14 cellular contexts compared by ENCODE assay signal in the genomic region with DNA sequence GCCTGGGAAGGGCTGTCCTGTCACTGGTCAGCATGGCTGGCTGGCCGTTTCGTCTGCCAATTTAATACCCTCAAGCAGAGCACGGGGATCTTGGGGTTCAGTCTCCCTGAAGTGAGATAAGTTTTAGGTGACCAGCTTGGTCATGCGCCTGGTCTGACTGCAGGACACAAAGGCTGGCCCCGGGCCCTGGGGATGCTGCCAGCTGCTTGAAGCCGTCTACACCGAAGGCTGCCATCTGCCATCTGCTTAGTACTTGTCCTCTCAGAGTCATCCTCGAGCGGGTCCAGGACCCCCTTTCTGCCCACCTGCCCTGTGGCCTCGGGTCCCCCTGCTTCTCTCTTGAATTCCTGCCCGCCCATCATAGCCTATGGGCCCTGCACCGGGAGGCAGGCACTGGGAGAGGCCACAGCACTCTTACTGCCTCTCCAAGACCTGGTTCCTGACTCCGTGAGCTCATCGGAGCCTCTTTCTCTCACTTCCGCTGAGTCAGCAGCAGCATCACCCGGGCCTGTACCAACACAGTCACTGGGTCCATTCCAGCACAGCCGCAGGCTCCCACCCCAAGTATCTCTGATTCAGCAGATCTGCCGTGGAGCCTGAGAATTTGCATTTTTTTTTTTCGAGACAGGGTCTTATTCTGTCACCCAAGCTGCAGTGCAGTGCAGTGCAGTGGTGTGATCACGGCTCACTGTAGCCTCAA. TPM values are rescaled to one million over a fixed set of nuclear protein-coding genes. Genes with fewer than 3 reads are reported as not detected.
DNase-seq lines count a peak whose midpoint lies in the region; ATAC-seq and TF ChIP-seq lines count a peak whose summit lies in the region.
"Had no signal": no experiment of that assay in that cellular context is flagged by ENCODE, and none has a peak within 500 bp of the region (broad histone marks: within the 10 kb centered on the region; RNA-seq: fewer than 3 reads in every experiment).

No MANE protein-coding gene starts in this region.

- POLR2A ChIA-PET in activated CD4-positive, alpha-beta T cell treated with anti-CD3 and anti-CD28 coated beads, Interleukin-2, amount 10 ng/mL, durations not matched to agents 7 days and 5 days (lab: Charles Lee), result no interaction called here

- peak overlapping the region; percentile 70 for H3K27ac Mint-ChIP-seq in chondrocyte (ENCODE audit: unreplicated experiment)
- no peak overlapping the region for H3K27ac Mint-ChIP-seq in activated CD4-positive, alpha-beta T cell treated with anti-CD3 and anti-CD28 coated beads, Interleukin-2, amount 10 ng/mL, durations not matched to agents 7 days and 5 days

- H3K36me3 Mint-ChIP-seq in chondrocyte (ENCODE audit: low read depth), result peaks cover 34% of the 10 kb centered on the region
- no peaks in the 10 kb centered on the region for H3K36me3 Mint-ChIP-seq in activated CD4-positive, alpha-beta T cell treated with anti-CD3 and anti-CD28 coated beads, Interleukin-2, amount 10 ng/mL, durations not matched to agents 7 days and 5 days (ENCODE audit: low read depth)

- intact Hi-C loops in left colon (cut with DNase I, micrococcal nuclease), result no loop called here

- peaks cover 49% of the 10 kb centered on the region for H3K4me1 Mint-ChIP-seq in chondrocyte (ENCODE audit: low read depth)
- H3K4me1 Mint-ChIP-seq in activated CD4-positive, alpha-beta T cell treated with anti-CD3 and anti-CD28 coated beads, Interleukin-2, amount 10 ng/mL, durations not matched to agents 7 days and 5 days, result no peaks in the 10 kb centered on the region

- TF ChIP-seq CTCF in chondrocyte (IDR thresholded peaks at IDR 0.05), result no peak

- no peaks in the 10 kb centered on the region for H3K27me3 Mint-ChIP-seq in chondrocyte (ENCODE audit: low read depth)
- H3K27me3 Mint-ChIP-seq in activated CD4-positive, alpha-beta T cell treated with anti-CD3 and anti-CD28 coated beads, Interleukin-2, amount 10 ng/mL, durations not matched to agents 7 days and 5 days, result peaks cover 11% of the 10 kb centered on the region

- CTCF ChIA-PET in activated CD4-positive, alpha-beta T cell treated with anti-CD3 and anti-CD28 coated beads, Interleukin-2, amount 10 ng/mL, durations not matched to agents 7 days and 5 days (lab: Charles Lee), result interaction anchor here (0.6 to 1.2 kb wide), 3 partner anchors 10 to 26 kb away, joined by 3 to 5 read pairs (median 3); no protein-coding TSS in a partner anchor

- H3K4me3 Mint-ChIP-seq in chondrocyte (ENCODE audit: unreplicated experiment), result peak overlapping the region; percentile 16
- no peak overlapping the region for H3K4me3 Mint-ChIP-seq in activated CD4-positive, alpha-beta T cell treated with anti-CD3 and anti-CD28 coated beads, Interleukin-2, amount 10 ng/mL, durations not matched to agents 7 days and 5 days

- ATAC-seq in left colon, result no peak
- ATAC-seq in GM18868 (IDR thresholded peaks at IDR 0.05; ENCODE audit: unreplicated experiment), result no peak
- ATAC-seq: lower lobe of right lung had no signal

- DNase-seq in ACHN (peak; percentile 82), M059J (ENCODE audit: low read depth) (peak; percentile 96), chondrocyte (ENCODE audit: low spot score) (no peak), myocyte (ENCODE audit: low read depth) (peak; percentile 64), left colon (no peak)
- DNase-seq in effector CD8-positive, alpha-beta T cell (lab: John Stamatoyannopoulos, UW), result no peak
- no peak for DNase-seq in activated CD4-positive, alpha-beta T cell treated with anti-CD3 and anti-CD28 coated beads, Interleukin-2, amount 10 ng/mL, durations not matched to agents 7 days and 5 days
- DNase-seq: activated CD8-positive, alpha-beta memory T cell treated with anti-CD3 and anti-CD28 coated beads for 24 hours; BE2C; lower lobe of right lung; NCI-H2107 had no signal

- no peaks in the 10 kb centered on the region for H3K9me3 Mint-ChIP-seq in chondrocyte (ENCODE audit: low read depth)
- no peaks in the 10 kb centered on the region for H3K9me3 Mint-ChIP-seq in activated CD4-positive, alpha-beta T cell treated with anti-CD3 and anti-CD28 coated beads, Interleukin-2, amount 10 ng/mL, durations not matched to agents 7 days and 5 days

- in situ Hi-C loops in ACHN (cut with HindIII; ENCODE audit: low pct_ligation_motif_present, low pct_unique_long_range_greater_than_20kb, low sequenced_read_pairs), result no loop called here

RNA-seq across cellular contexts. Expression of gene FBLIM1, which starts 7.0 kb away (rescaled TPM):
- 117 and 156 TPM in 2 replicates for total RNA-seq in M059J (2014; rRNA removed; shearing (Covaris generic))
- total RNA-seq in chondrocyte, result 191 to 492 TPM (median 490 TPM) in 3 replicates
- 38.8 and 103 TPM in 2 replicates for total RNA-seq in myocyte
- polyA plus RNA-seq in myocyte (2012), result 33.0 TPM
- 100 to 1,000 TPM; 275 to 294 TPM for total RNA-seq in left colon
- total RNA-seq in activated CD4-positive, alpha-beta T cell treated with anti-CD3 and anti-CD28 coated beads, Interleukin-2, amount 10 ng/mL, durations not matched to agents 7 days and 5 days, result under 1 TPM in 1 of 2 experiments, not detected in 1; 0.12 TPM

RNA-seq across cellular contexts. Expression of gene TMEM82, which starts 23.3 kb away (rescaled TPM):
- not detected in 2 replicates for total RNA-seq in M059J (2014; rRNA removed; shearing (Covaris generic))
- total RNA-seq in chondrocyte, result not detected in 3 replicates
- total RNA-seq in myocyte, result not detected in 2 replicates
- polyA plus RNA-seq in myocyte (2012), result not detected
- total RNA-seq in left colon, result 10 to 100 TPM; 13.1 to 18.6 TPM
- total RNA-seq in activated CD4-positive, alpha-beta T cell treated with anti-CD3 and anti-CD28 coated beads, Interleukin-2, amount 10 ng/mL, durations not matched to agents 7 days and 5 days, result not detected
- total RNA-seq: HT-29, lower lobe of right lung, right atrium auricular region had no signal

RNA-seq across cellular contexts. Expression of gene SLC25A34, which starts 29.6 kb away (rescaled TPM):
- total RNA-seq in M059J (2014; rRNA removed; shearing (Covaris generic)), result 0.27 and 0.44 TPM in 2 replicates
- total RNA-seq in chondrocyte, result 0.90 to 1.9 TPM (median 1.3 TPM) in 3 replicates
- total RNA-seq in myocyte, result 5.2 and 13.0 TPM in 2 replicates
- 3.2 TPM for polyA plus RNA-seq in myocyte (2012)
- total RNA-seq in left colon, result 10 to 100 TPM in 1 of 2 donors, 1 to 10 TPM in 1; 7.9 to 22.6 TPM
- 1 to 10 TPM; 1.8 to 2.2 TPM for total RNA-seq in activated CD4-positive, alpha-beta T cell treated with anti-CD3 and anti-CD28 coated beads, Interleukin-2, amount 10 ng/mL, durations not matched to agents 7 days and 5 days
- total RNA-seq: HT-29 had no signal

RNA-seq across cellular contexts. Expression of gene UQCRHL, which starts 41.8 kb away (rescaled TPM):
- 1.4 TPM in 2 replicates for total RNA-seq in M059J (2014; rRNA removed; shearing (Covaris generic))
- total RNA-seq in chondrocyte (1.3 to 1.5 TPM (median 1.3 TPM) in 3 replicates), myocyte (1.5 and 1.6 TPM in 2 replicates), left colon (1 to 10 TPM; 2.2 to 2.6 TPM)
- polyA plus RNA-seq in myocyte (2012), result 3.6 TPM
- 1 to 10 TPM; 1.1 to 1.8 TPM for total RNA-seq in activated CD4-positive, alpha-beta T cell treated with anti-CD3 and anti-CD28 coated beads, Interleukin-2, amount 10 ng/mL, durations not matched to agents 7 days and 5 days

Comparison
In these comparisons a context has a peak if more than half of its experiments do, and no peak if none do; other contexts are left out.
1. DNase-seq: peak in ACHN (single experiment), M059J (single experiment) and myocyte (single experiment); none in chondrocyte (single experiment), effector CD8-positive, alpha-beta T cell (single experiment), left colon (0 of 2) and activated CD4-positive, alpha-beta T cell treated with anti-CD3 and anti-CD28 coated beads, Interleukin-2, amount 10 ng/mL, durations not matched to agents 7 days and 5 days (single experiment).
2. RNA of gene FBLIM1, which starts 7.0 kb away (total RNA-seq): 191 to 492 TPM in chondrocyte, 275 to 294 TPM in left colon, 117 to 156 TPM in M059J and 38.8 to 103 TPM in myocyte; 0.12 TPM in activated CD4-positive, alpha-beta T cell treated with anti-CD3 and anti-CD28 coated beads, Interleukin-2, amount 10 ng/mL, durations not matched to agents 7 days and 5 days; every median in the first group is over 10 times any median in the second.
3. RNA of gene TMEM82, which starts 23.3 kb away (total RNA-seq): 13.1 to 18.6 TPM in left colon; not detected in activated CD4-positive, alpha-beta T cell treated with anti-CD3 and anti-CD28 coated beads, Interleukin-2, amount 10 ng/mL, durations not matched to agents 7 days and 5 days, not detected in M059J, not detected in chondrocyte and not detected in myocyte; every median in the first group is over 10 times any median in the second.